Comparison of ENCODE assay signal across 13 cellular contexts in genomic region chr4:170978990-170979389, GRCh38.
"Had no signal": no experiment of that assay in that cellular context is flagged by ENCODE, and none has a peak within 500 bp of the region (broad histone marks: within the 10 kb centered on the region; RNA-seq: fewer than 3 reads in every experiment).

No MANE protein-coding gene starts in this region.

- H3K27ac ChIP-seq: hepatocyte had no signal

- H3K27me3 ChIP-seq: hepatocyte had no signal

- H3K4me2 ChIP-seq: hepatocyte had no signal

- H3K9me3 Mint-ChIP-seq: activated B cell treated with CpG ODN at 0.5 μM for 24 hours; stimulated activated naive CD8-positive, alpha-beta T cell treated with anti-CD3 and anti-CD28 coated beads, Interleukin-15, Interleukin-2, amounts not matched to agents 100 ng/mL and 50 ng/mL, for 24 hours had no signal

- ATAC-seq: activated naive CD4-positive, alpha-beta T cell treated with anti-CD3 and anti-CD28 coated beads, Interleukin-2, amount 50 U/mL, for 72 hours; activated T-cell treated with anti-CD3 and anti-CD28 coated beads, Interleukin-2, amount 50 U/mL, for 4 hours had no signal

- H2AFZ ChIP-seq: hepatocyte had no signal

- H3K4me3 ChIP-seq: hepatocyte had no signal

- H3K4me3 Mint-ChIP-seq: activated B cell treated with CpG ODN at 0.5 μM for 24 hours; activated T-cell treated with anti-CD3 and anti-CD28 coated beads, Interleukin-2, amount 50 U/mL, for 4 hours; brain; central memory CD8-positive, alpha-beta T cell; dendritic cell treated with granulocyte-macrophage colony-stimulating factor and Interleukin-4, amounts not matched to agents 40 ng/mL and 50 ng/mL, for 4 days; stimulated activated naive CD8-positive, alpha-beta T cell treated with anti-CD3 and anti-CD28 coated beads, Interleukin-15, Interleukin-2, amounts not matched to agents 100 ng/mL and 50 ng/mL, for 24 hours had no signal

- DNase-seq: activated B cell treated with CpG ODN at 0.5 μM for 24 hours; activated CD4-positive, alpha-beta T cell treated with anti-CD3 and anti-CD28 coated beads, Interleukin-2, amount 50 U/mL, for 1 hour; activated effector memory CD4-positive, alpha-beta T cell treated with anti-CD3 and anti-CD28 coated beads, Interleukin-2, amount 50 U/mL, for 16 hours; activated T-cell treated with anti-CD3 and anti-CD28 coated beads, Interleukin-2, amount 50 U/mL, for 4 hours; erythroblast; stimulated activated CD4-positive, alpha-beta T cell treated with anti-CD3 and anti-CD28 coated beads, Interleukin-12 subunit alpha, Interleukin-12 subunit beta, amount 100 ng/mL, for 4 hours; T1000 had no signal

- H3K27me3 Mint-ChIP-seq: activated B cell treated with CpG ODN at 0.5 μM for 24 hours; central memory CD8-positive, alpha-beta T cell; dendritic cell treated with granulocyte-macrophage colony-stimulating factor and Interleukin-4, amounts not matched to agents 40 ng/mL and 50 ng/mL, for 4 days; stimulated activated naive CD8-positive, alpha-beta T cell treated with anti-CD3 and anti-CD28 coated beads, Interleukin-15, Interleukin-2, amounts not matched to agents 100 ng/mL and 50 ng/mL, for 24 hours had no signal

- H3K4me1 Mint-ChIP-seq: activated B cell treated with CpG ODN at 0.5 μM for 24 hours; brain; central memory CD8-positive, alpha-beta T cell had no signal

- H3K79me2 ChIP-seq: hepatocyte had no signal

- H3K36me3 Mint-ChIP-seq: activated naive CD4-positive, alpha-beta T cell treated with anti-CD3 and anti-CD28 coated beads, Interleukin-2, amount 50 U/mL, for 72 hours; brain had no signal

- H3K27ac Mint-ChIP-seq: activated B cell treated with CpG ODN at 0.5 μM for 24 hours; activated naive CD4-positive, alpha-beta T cell treated with anti-CD3 and anti-CD28 coated beads, Interleukin-2, amount 50 U/mL, for 72 hours; brain; dendritic cell treated with granulocyte-macrophage colony-stimulating factor and Interleukin-4, amounts not matched to agents 40 ng/mL and 50 ng/mL, for 4 days; stimulated activated naive CD8-positive, alpha-beta T cell treated with anti-CD3 and anti-CD28 coated beads, Interleukin-15, Interleukin-2, amounts not matched to agents 100 ng/mL and 50 ng/mL, for 24 hours had no signal
